ENCODE assay signal across 8 cellular contexts in the genomic region with DNA sequence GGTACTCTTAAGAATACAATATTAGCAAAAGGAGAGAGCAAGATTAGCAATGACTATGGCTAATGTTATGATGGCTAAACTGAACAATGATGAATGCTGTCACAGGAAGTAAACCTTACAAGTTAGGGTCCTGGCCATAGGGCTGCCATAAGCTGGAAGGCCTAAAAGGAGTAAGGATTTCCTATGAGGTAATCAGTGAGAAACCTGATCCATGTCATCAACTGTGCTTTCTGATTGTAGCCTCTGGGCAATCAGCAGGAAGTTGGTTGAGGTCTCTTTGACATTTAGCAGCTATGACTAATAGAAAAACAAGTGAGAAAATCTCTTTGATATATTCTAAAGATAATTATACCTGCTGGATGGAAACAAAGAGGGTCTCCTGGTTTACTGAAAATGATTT.
DNase-seq lines count a peak whose midpoint lies in the region; ATAC-seq lines count a peak whose summit lies in the region.

No MANE protein-coding gene starts in this region.

- H3K4me3 Mint-ChIP-seq in activated T-cell treated with anti-CD3 and anti-CD28 coated beads, Interleukin-2, amount 50 U/mL, for 72 hours, result peak overlapping the region in 1 of 2 donors; percentile 38

- H3K27me3 Mint-ChIP-seq in activated T-cell treated with anti-CD3 and anti-CD28 coated beads, Interleukin-2, amount 50 U/mL, for 72 hours (ENCODE audit: low read depth), result no peaks in the 10 kb centered on the region

- H3K4me1 Mint-ChIP-seq in activated T-cell treated with anti-CD3 and anti-CD28 coated beads, Interleukin-2, amount 50 U/mL, for 72 hours (ENCODE audit: low read depth), result peaks cover 20% of the 10 kb centered on the region

- peaks cover 5 to 6% of the 10 kb centered on the region in 2 donors for H3K36me3 Mint-ChIP-seq in activated T-cell treated with anti-CD3 and anti-CD28 coated beads, Interleukin-2, amount 50 U/mL, for 72 hours (ENCODE audit: insufficient read depth in 2 of 2)

- DNase-seq in activated T-cell treated with anti-CD3 and anti-CD28 coated beads, Interleukin-2, amount 50 U/mL, for 72 hours, result peak; percentile 41 to 52
- no peak for DNase-seq in activated T-cell treated with anti-CD3 and anti-CD28 coated beads, Interleukin-2, amount 50 U/mL, for 48 hours
- DNase-seq in NCI-H460 (ENCODE audit: extremely low read depth, low read depth) (peak; percentile 13), dermis blood vessel endothelial cell (peak; percentile 92), epidermal melanocyte (ENCODE audit: insufficient read length, low spot score) (no peak)
- peak; percentile 25 for DNase-seq in stimulated activated CD8-positive, alpha-beta memory T cell treated with anti-CD3 and anti-CD28 coated beads, Interleukin-4, amount 100 ng/mL, for 48 hours

- peak overlapping the region; percentile 43 for H3K27ac Mint-ChIP-seq in activated T-cell treated with anti-CD3 and anti-CD28 coated beads, Interleukin-2, amount 50 U/mL, for 72 hours

- peak; percentile 99 for ATAC-seq in activated T-cell treated with anti-CD3 and anti-CD28 coated beads, Interleukin-2, amount 50 U/mL, for 72 hours (replicated peaks in 1 of 2)
- no peak for ATAC-seq in GM21360 (IDR thresholded peaks at IDR 0.05; ENCODE audit: unreplicated experiment)
- ATAC-seq in HG03097 (IDR thresholded peaks at IDR 0.05; ENCODE audit: low FRiP score, unreplicated experiment), result no peak

- peaks cover 6% of the 10 kb centered on the region in 2 donors for H3K9me3 Mint-ChIP-seq in activated T-cell treated with anti-CD3 and anti-CD28 coated beads, Interleukin-2, amount 50 U/mL, for 72 hours

Comparison
In these comparisons a context has a peak if more than half of its experiments do, and no peak if none do; other contexts are left out.
1. DNase-seq: peak in activated T-cell treated with anti-CD3 and anti-CD28 coated beads, Interleukin-2, amount 50 U/mL, for 72 hours (2 of 2), NCI-H460 (single experiment), dermis blood vessel endothelial cell (single experiment) and stimulated activated CD8-positive, alpha-beta memory T cell treated with anti-CD3 and anti-CD28 coated beads, Interleukin-4, amount 100 ng/mL, for 48 hours (single experiment); none in activated T-cell treated with anti-CD3 and anti-CD28 coated beads, Interleukin-2, amount 50 U/mL, for 48 hours (0 of 2) and epidermal melanocyte (single experiment).
2. ATAC-seq: peak in activated T-cell treated with anti-CD3 and anti-CD28 coated beads, Interleukin-2, amount 50 U/mL, for 72 hours (2 of 2); none in GM21360 (single experiment) and HG03097 (single experiment).